2 cellular contexts compared by ENCODE assay signal in genomic region chrX:149312097-149312496, GRCh38.
TF ChIP-seq lines count a peak whose summit lies in the region.

No MANE protein-coding gene starts in this region.

TF ChIP-seq in HepG2, 621 proteins besides CTCF, POLR2A, EP300 and RAD21:
- TF ChIP-seq ZBTB40 (IDR thresholded peaks at IDR 0.05): peak; percentile 64
- TF ChIP-seq ZBTB40 (CRISPR knock-in tag; IDR thresholded peaks at IDR 0.05): no peak
- no peak for TF ChIP-seq SOX5 (CRISPR knock-in tag; IDR thresholded peaks at IDR 0.05; ENCODE audit: borderline replicate concordance)
- no peak for TF ChIP-seq GABPA (IDR thresholded peaks at IDR 0.05; ENCODE audit: low read depth, low read length)
- TF ChIP-seq GABPA (CRISPR knock-in tag; IDR thresholded peaks at IDR 0.05; ENCODE audit: low read depth): no peak
- no peak for TF ChIP-seq POLR2G (IDR thresholded peaks at IDR 0.05; ENCODE audit: low read depth, low read length)
- no peak for TF ChIP-seq ATF4 (CRISPR knock-in tag; IDR thresholded peaks at IDR 0.05)
- TF ChIP-seq ATRX (CRISPR knock-in tag; IDR thresholded peaks at IDR 0.05; ENCODE audit: borderline replicate concordance): no peak
- no peak for TF ChIP-seq KDM6A (CRISPR knock-in tag; IDR thresholded peaks at IDR 0.05; ENCODE audit: low read depth)
- no peak for TF ChIP-seq ZNF275 (CRISPR knock-in tag; IDR thresholded peaks at IDR 0.05; ENCODE audit: borderline replicate concordance)
TF ChIP-seq in HepG2: peak in this region for 1.

TF ChIP-seq in HEK293T, 16 proteins besides CTCF, POLR2A, EP300 and RAD21:
- TF ChIP-seq ELF4 (IDR thresholded peaks at IDR 0.05) (peak; percentile 55), FOXK2 (IDR thresholded peaks at IDR 0.05) (no peak), BHLHE40 (IDR thresholded peaks at IDR 0.05; ENCODE audit: borderline replicate concordance) (no peak)
TF ChIP-seq in HEK293T: peak in this region for 1.
